Comparison of ENCODE assay signal across 21 cellular contexts in genomic region chr20:57244221-57244585, GRCh38. TPM values are rescaled to one million over a fixed set of nuclear protein-coding genes. Genes with fewer than 3 reads are reported as not detected.
DNase-seq lines count a peak whose midpoint lies in the region; ATAC-seq and TF ChIP-seq lines count a peak whose summit lies in the region.
"Had no signal": no experiment of that assay in that cellular context is flagged by ENCODE, and none has a peak within 500 bp of the region (broad histone marks: within the 10 kb centered on the region; RNA-seq: fewer than 3 reads in every experiment).

No MANE protein-coding gene starts in this region.

- CTCF ChIA-PET in RWPE1 (lab: Yijun Ruan, JAX), result interaction anchor here (0.8 to 1.0 kb wide), 5 partner anchors 12 to 87 kb away, joined by 3 to 7 read pairs (median 3); no protein-coding TSS in a partner anchor

- 58% methylated on average over 7 of the region's 7 CpGs for WGBS in right cardiac atrium
- no CpG with 5 or more reads among the region's 7 CpGs for WGBS in suprapubic skin

- ATAC-seq in right cardiac atrium, result peak; percentile 20 to 29
- peak; percentile 44 for ATAC-seq in left lung
- ATAC-seq in HG03039 (IDR thresholded peaks at IDR 0.05; ENCODE audit: unreplicated experiment), result no peak
- ATAC-seq: activated CD8-positive, alpha-beta T cell treated with anti-CD3 and anti-CD28 coated beads, Interleukin-2, amount 10 ng/mL, durations not matched to agents 7 days and 5 days had no signal

- POLR2A ChIA-PET in RWPE1 (lab: Yijun Ruan, JAX; ENCODE audit: low non-redundant PET), result no interaction called here

- TF ChIP-seq EP300 in suprapubic skin (IDR thresholded peaks at IDR 0.05), result no peak

- H3K4me1 ChIP-seq in right cardiac atrium (ENCODE audit: control insufficient read depth, insufficient read depth, low read length) (peaks cover 12% of the 10 kb centered on the region), left lung (no peaks in the 10 kb centered on the region), suprapubic skin (peaks cover 31% of the 10 kb centered on the region)

- intact Hi-C loops in right cardiac atrium (cut with DNase I), result no loop called here
- intact Hi-C loops in cardiac septum (cut with DNase I), result no loop called here
- intact Hi-C loops in left lung (cut with DNase I), result no loop called here

- TF ChIP-seq POLR2A in suprapubic skin (IDR thresholded peaks at IDR 0.05), result no peak

- no peaks in the 10 kb centered on the region for H3K27me3 ChIP-seq in right cardiac atrium (ENCODE audit: control insufficient read depth, insufficient read depth)
- peaks cover 0 to 15% of the 10 kb centered on the region in 2 donors for H3K27me3 ChIP-seq in left lung
- H3K27me3 ChIP-seq in suprapubic skin, result no peaks in the 10 kb centered on the region
- H3K27me3 ChIP-seq: MG63 had no signal

- H3K4me3 ChIP-seq in right cardiac atrium (ENCODE audit: low read length) (no peak overlapping the region), left lung (no peak overlapping the region), suprapubic skin (no peak overlapping the region)
- H3K4me3 ChIP-seq: MG63, PC-9 had no signal

- DNase-seq in right cardiac atrium, result no peak
- DNase-seq in cardiac septum (ENCODE audit: low spot score), result no peak
- no peak for DNase-seq in RWPE1 (ENCODE audit: low spot score)
- DNase-seq in left lung, result no peak
- DNase-seq in suprapubic skin (ENCODE audit: low spot score in 2 of 2), result no peak
- no peak for DNase-seq in NCI-H146 (lab: John Stamatoyannopoulos, UW)
- no peak for DNase-seq in NOMO-1 (lab: John Stamatoyannopoulos, UW; ENCODE audit: unreplicated experiment in 2 of 2)
- DNase-seq: activated CD8-positive, alpha-beta T cell treated with anti-CD3 and anti-CD28 coated beads, Interleukin-2, amount 10 ng/mL, durations not matched to agents 7 days and 5 days; activated naive CD4-positive, alpha-beta T cell treated with anti-CD3 and anti-CD28 coated beads for 36 hours; activated T-cell treated with anti-CD3 and anti-CD28 coated beads, Interleukin-2, amount 50 U/mL, for 24 hours; IMR-90; MG63; midbrain; NCI-H1436 treated with DMSO at 0.1 percent for 48 hours; NCI-H748 treated with DMSO at 0.1 percent for 48 hours; PC-9; stimulated activated CD8-positive, alpha-beta memory T cell treated with anti-CD3 and anti-CD28 coated beads, Interleukin-4, amount 100 ng/mL, for 48 hours had no signal

- TF ChIP-seq CTCF in RWPE1 (conservative IDR thresholded peaks at IDR 0.05; ENCODE audit: low read depth) (no peak), left lung (IDR thresholded peaks at IDR 0.05) (no peak), suprapubic skin (IDR thresholded peaks at IDR 0.05) (no peak)

- H3K9me3 ChIP-seq in right cardiac atrium (ENCODE audit: control insufficient read depth, low read length), result no peaks in the 10 kb centered on the region
- H3K9me3 ChIP-seq in left lung, result peaks cover 0 to 3% of the 10 kb centered on the region in 2 donors
- no peaks in the 10 kb centered on the region for H3K9me3 ChIP-seq in suprapubic skin

- H3K27ac ChIP-seq in right cardiac atrium (ENCODE audit: low read length), result peak overlapping the region; percentile 51
- peak overlapping the region; percentile 80 for H3K27ac ChIP-seq in RWPE1
- no peak overlapping the region for H3K27ac ChIP-seq in left lung
- H3K27ac ChIP-seq in suprapubic skin, result peak overlapping the region; percentile 55
- H3K27ac ChIP-seq: C4-2B, HL-60, PC-9 had no signal

- no peaks in the 10 kb centered on the region for H3K36me3 ChIP-seq in left lung
- no peaks in the 10 kb centered on the region for H3K36me3 ChIP-seq in suprapubic skin
- H3K36me3 ChIP-seq: MG63 had no signal

RNA-seq across cellular contexts. Expression of gene BMP7, which starts 22.2 kb away (rescaled TPM):
- 10 to 100 TPM; 29.1 to 39.4 (median 32.3) TPM for total RNA-seq in right cardiac atrium
- polyA plus RNA-seq in right cardiac atrium, result 22.4 TPM
- 2.7 TPM for total RNA-seq in cardiac septum
- total RNA-seq in left lung, result 1 to 10 TPM in 1 of 2 donors, under 1 TPM in 1; 0.67 to 2.5 TPM
- total RNA-seq in suprapubic skin, result 10 to 100 TPM; 19.2 to 39.2 (median 28.2) TPM
- total RNA-seq: activated CD8-positive, alpha-beta T cell treated with anti-CD3 and anti-CD28 coated beads, Interleukin-2, amount 10 ng/mL, durations not matched to agents 7 days and 5 days; activated naive CD4-positive, alpha-beta T cell treated with anti-CD3 and anti-CD28 coated beads for 36 hours; IMR-90; T-helper 2 cell treated with Interferon-gamma antibody and Interleukin-4, amounts not matched to agents 100 ng/mL and 5 ng/mL, for 36 hours had no signal
- polyA plus RNA-seq: IMR-90 had no signal

Comparison
In these comparisons a context has a peak if more than half of its experiments do, and no peak if none do; other contexts are left out.
1. H3K27ac ChIP-seq: peak in right cardiac atrium (single experiment), RWPE1 (single experiment) and suprapubic skin (single experiment); none in left lung (0 of 2).